17 cellular contexts compared by ENCODE assay signal in genomic region chr12:11804130-11804529, GRCh38.
DNase-seq lines count a peak whose midpoint lies in the region; ATAC-seq and TF ChIP-seq lines count a peak whose summit lies in the region.
"Had no signal": no experiment of that assay in that cellular context is flagged by ENCODE, and none has a peak within 500 bp of the region (broad histone marks: within the 10 kb centered on the region; RNA-seq: fewer than 3 reads in every experiment).

No MANE protein-coding gene starts in this region.

- POLR2A ChIA-PET in activated CD4-positive, alpha-beta memory T cell treated with anti-CD3 and anti-CD28 coated beads for 36 hours (lab: Charles Lee) = no interaction called here
- POLR2A ChIA-PET in activated CD4-positive, alpha-beta memory T cell treated with anti-CD3 and anti-CD28 coated beads, Interleukin-2, amount 10 ng/mL, durations not matched to agents 7 days and 5 days (lab: Charles Lee) = no interaction called here

- 0 out of 2 replicates have a peak, but pooled peaks cover 4% of the 10 kb centered on the region for H3F3A ChIP-seq in Loucy (ENCODE audit: low read depth)

- H3K4me1 ChIP-seq in Loucy (ENCODE audit: insufficient read depth, low read length, poor library complexity, severe bottlenecking) = peaks cover 77% of the 10 kb centered on the region
- H3K4me1 ChIP-seq: A549 had no signal

- H3K27me3 Mint-ChIP-seq in activated CD4-positive, alpha-beta memory T cell treated with anti-CD3 and anti-CD28 coated beads for 36 hours = no peaks in the 10 kb centered on the region
- no peaks in the 10 kb centered on the region for H3K27me3 Mint-ChIP-seq in activated CD4-positive, alpha-beta memory T cell treated with anti-CD3 and anti-CD28 coated beads, Interleukin-2, amount 10 ng/mL, durations not matched to agents 7 days and 5 days
- H3K27me3 Mint-ChIP-seq in dendritic cell treated with granulocyte-macrophage colony-stimulating factor and Interleukin-4, amounts not matched to agents 40 ng/mL and 50 ng/mL, for 4 days = no peaks in the 10 kb centered on the region
- H3K27me3 Mint-ChIP-seq: CD4-positive, alpha-beta T cell had no signal

- H3K27ac Mint-ChIP-seq in activated CD4-positive, alpha-beta memory T cell treated with anti-CD3 and anti-CD28 coated beads for 36 hours = peak overlapping the region; percentile 36
- no peak overlapping the region for H3K27ac Mint-ChIP-seq in activated CD4-positive, alpha-beta memory T cell treated with anti-CD3 and anti-CD28 coated beads, Interleukin-2, amount 10 ng/mL, durations not matched to agents 7 days and 5 days
- H3K27ac Mint-ChIP-seq in dendritic cell treated with granulocyte-macrophage colony-stimulating factor and Interleukin-4, amounts not matched to agents 40 ng/mL and 50 ng/mL, for 4 days = peak overlapping the region; percentile 88
- H3K27ac Mint-ChIP-seq: CD4-positive, alpha-beta T cell had no signal

- H4K20me1 ChIP-seq in Loucy (ENCODE audit: insufficient read depth, low read length, poor library complexity, severe bottlenecking) = no peaks in the 10 kb centered on the region

- no peaks in the 10 kb centered on the region for H3K9me3 ChIP-seq in Loucy (ENCODE audit: insufficient read depth, low read depth, low read length)
- H3K9me3 ChIP-seq: A549 had no signal

- no peaks in the 10 kb centered on the region for H3K9me3 Mint-ChIP-seq in activated CD4-positive, alpha-beta memory T cell treated with anti-CD3 and anti-CD28 coated beads for 36 hours
- no peaks in the 10 kb centered on the region for H3K9me3 Mint-ChIP-seq in activated CD4-positive, alpha-beta memory T cell treated with anti-CD3 and anti-CD28 coated beads, Interleukin-2, amount 10 ng/mL, durations not matched to agents 7 days and 5 days
- H3K9me3 Mint-ChIP-seq in dendritic cell treated with granulocyte-macrophage colony-stimulating factor and Interleukin-4, amounts not matched to agents 40 ng/mL and 50 ng/mL, for 4 days = no peaks in the 10 kb centered on the region
- H3K9me3 Mint-ChIP-seq: CD4-positive, alpha-beta T cell had no signal

- H3K36me3 Mint-ChIP-seq in activated CD4-positive, alpha-beta memory T cell treated with anti-CD3 and anti-CD28 coated beads for 36 hours = peaks cover 34% of the 10 kb centered on the region
- peaks cover 37% of the 10 kb centered on the region for H3K36me3 Mint-ChIP-seq in activated CD4-positive, alpha-beta memory T cell treated with anti-CD3 and anti-CD28 coated beads, Interleukin-2, amount 10 ng/mL, durations not matched to agents 7 days and 5 days (ENCODE audit: low read depth)
- peaks cover 89% of the 10 kb centered on the region for H3K36me3 Mint-ChIP-seq in dendritic cell treated with granulocyte-macrophage colony-stimulating factor and Interleukin-4, amounts not matched to agents 40 ng/mL and 50 ng/mL, for 4 days (ENCODE audit: low read depth)

- CTCF ChIA-PET in activated CD4-positive, alpha-beta memory T cell treated with anti-CD3 and anti-CD28 coated beads for 36 hours (lab: Charles Lee) = no interaction called here
- CTCF ChIA-PET in activated CD4-positive, alpha-beta memory T cell treated with anti-CD3 and anti-CD28 coated beads, Interleukin-2, amount 10 ng/mL, durations not matched to agents 7 days and 5 days (lab: Charles Lee) = no interaction called here

- DNase-seq in activated CD4-positive, alpha-beta memory T cell treated with anti-CD3 and anti-CD28 coated beads for 36 hours = no peak
- DNase-seq in activated CD4-positive, alpha-beta memory T cell treated with anti-CD3 and anti-CD28 coated beads, Interleukin-2, amount 10 ng/mL, durations not matched to agents 7 days and 5 days = no peak
- DNase-seq in NCI-H2081 treated with DMSO at 0.1 percent for 48 hours (lab: John Stamatoyannopoulos, UW) = no peak
- DNase-seq in SK-N-DZ (ENCODE audit: low spot score) = no peak
- DNase-seq: CD4-positive, alpha-beta T cell; DMS79 treated with DMSO at 0.1 percent for 48 hours; GDM1; H7; Karpas-422; NCI-H446 treated with DMSO at 0.1 percent for 48 hours; NCI-H748 treated with DMSO at 0.1 percent for 48 hours; SHP77 treated with DMSO at 0.1 percent for 48 hours had no signal

- no peak for TF ChIP-seq CTCF in Loucy (conservative IDR thresholded peaks at IDR 0.05; ENCODE audit: low read length)

- peaks cover 58% of the 10 kb centered on the region for H3K4me1 Mint-ChIP-seq in activated CD4-positive, alpha-beta memory T cell treated with anti-CD3 and anti-CD28 coated beads for 36 hours (ENCODE audit: low read depth)
- H3K4me1 Mint-ChIP-seq in activated CD4-positive, alpha-beta memory T cell treated with anti-CD3 and anti-CD28 coated beads, Interleukin-2, amount 10 ng/mL, durations not matched to agents 7 days and 5 days = peaks cover 22% of the 10 kb centered on the region
- peaks cover 88% of the 10 kb centered on the region for H3K4me1 Mint-ChIP-seq in dendritic cell treated with granulocyte-macrophage colony-stimulating factor and Interleukin-4, amounts not matched to agents 40 ng/mL and 50 ng/mL, for 4 days (ENCODE audit: low read depth)

- H3K79me2 ChIP-seq in Loucy (ENCODE audit: insufficient read depth, low read length) = peaks cover 99% of the 10 kb centered on the region

- H3K4me3 ChIP-seq in Loucy (ENCODE audit: low read length, poor library complexity, severe bottlenecking) = no peak overlapping the region
- H3K4me3 ChIP-seq: A549 had no signal

- H2AFZ ChIP-seq in Loucy (ENCODE audit: low read length) = no peak overlapping the region

- peaks cover 10% of the 10 kb centered on the region; the same call in 1 of the 2 replicates for H3K36me3 ChIP-seq in Loucy (ENCODE audit: insufficient read depth, low read length)

- no peaks in the 10 kb centered on the region for H3K9me2 ChIP-seq in Loucy (replicated peaks; ENCODE audit: low read depth, low read length)

- intact Hi-C loops in activated CD4-positive, alpha-beta memory T cell treated with anti-CD3 and anti-CD28 coated beads for 36 hours (cut with micrococcal nuclease) = no loop called here
- intact Hi-C loops in dendritic cell treated with granulocyte-macrophage colony-stimulating factor and Interleukin-4, amounts not matched to agents 40 ng/mL and 50 ng/mL, for 4 days (cut with micrococcal nuclease) = no loop called here

- H3K4me3 Mint-ChIP-seq in activated CD4-positive, alpha-beta memory T cell treated with anti-CD3 and anti-CD28 coated beads for 36 hours = no peak overlapping the region
- no peak overlapping the region for H3K4me3 Mint-ChIP-seq in activated CD4-positive, alpha-beta memory T cell treated with anti-CD3 and anti-CD28 coated beads, Interleukin-2, amount 10 ng/mL, durations not matched to agents 7 days and 5 days
- H3K4me3 Mint-ChIP-seq in dendritic cell treated with granulocyte-macrophage colony-stimulating factor and Interleukin-4, amounts not matched to agents 40 ng/mL and 50 ng/mL, for 4 days = no peak overlapping the region
- H3K4me3 Mint-ChIP-seq: CD4-positive, alpha-beta T cell had no signal

- ATAC-seq in GM19467 (IDR thresholded peaks at IDR 0.05; ENCODE audit: unreplicated experiment) = no peak
- no peak for ATAC-seq in GM21717 (IDR thresholded peaks at IDR 0.05; ENCODE audit: unreplicated experiment)
- ATAC-seq: A549 had no signal

- H3K9ac ChIP-seq in Loucy (ENCODE audit: low read depth, low read length, poor library complexity, severe bottlenecking) = peak overlapping the region; percentile 34

- H3K4me2 ChIP-seq in Loucy (ENCODE audit: low read depth, low read length, poor library complexity, severe bottlenecking) = no peak overlapping the region
- H3K4me2 ChIP-seq: A549 had no signal

- H3K27me3 ChIP-seq in Loucy (ENCODE audit: insufficient read depth, low read length, poor library complexity, severe bottlenecking) = no peaks in the 10 kb centered on the region
